In the genomic region with DNA sequence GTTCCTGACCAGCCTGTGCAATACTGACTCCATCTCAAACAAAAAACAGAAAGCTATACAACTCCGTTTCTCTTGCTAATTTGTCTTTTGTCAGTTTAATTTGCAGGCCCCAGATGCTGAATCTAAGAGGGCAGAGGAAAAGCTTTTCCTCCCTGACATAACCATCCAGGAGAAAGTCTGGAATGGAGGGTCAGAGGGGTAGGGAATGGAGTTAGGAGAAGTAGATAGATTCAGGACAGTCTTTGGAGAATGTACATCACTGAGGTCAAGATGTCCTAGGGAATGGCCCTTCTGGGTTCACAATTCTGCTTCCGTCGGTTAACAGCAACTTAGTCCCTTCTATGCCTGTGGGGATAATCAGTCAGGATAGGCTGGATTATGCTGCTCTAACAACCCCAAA, we compare ENCODE assay signal across 17 cellular contexts. TPM values are rescaled to one million over a fixed set of nuclear protein-coding genes. Genes with fewer than 3 reads are reported as not detected.
DNase-seq lines count a peak whose midpoint lies in the region; ATAC-seq, FAIRE-seq and TF ChIP-seq lines count a peak whose summit lies in the region.
"Had no signal": no experiment of that assay in that cellular context is flagged by ENCODE, and none has a peak within 500 bp of the region (broad histone marks: within the 10 kb centered on the region; RNA-seq: fewer than 3 reads in every experiment).

No MANE protein-coding gene starts in this region.

- no peak overlapping the region for H4K5ac ChIP-seq in H1 (ENCODE audit: insufficient read length, low read depth, low read length)

- peaks cover 15% of the 10 kb centered on the region for H3K4me1 Mint-ChIP-seq in activated CD8-positive, alpha-beta memory T cell treated with anti-CD3 and anti-CD28 coated beads, Interleukin-2, amount 10 ng/mL, durations not matched to agents 7 days and 5 days

- H2BK120ac ChIP-seq in H1 (replicated peaks; ENCODE audit: low read depth, low read length), result no peak overlapping the region

- H3K9me3 Mint-ChIP-seq in activated CD8-positive, alpha-beta memory T cell treated with anti-CD3 and anti-CD28 coated beads, Interleukin-2, amount 10 ng/mL, durations not matched to agents 7 days and 5 days (ENCODE audit: low read depth), result no peaks in the 10 kb centered on the region
- H3K9me3 Mint-ChIP-seq: CD8-positive, alpha-beta T cell had no signal

- POLR2A ChIA-PET in Panc1 (lab: Charles Lee), result no interaction called here
- POLR2A ChIA-PET in H1 (lab: Charles Lee; ENCODE audit: partially characterized antibody), result interaction anchor here (1.5 to 12.6 kb wide), 2 partner anchors 13 to 23 kb away, joined by 5 to 207 read pairs; a partner anchor contains a TSS

- TF ChIP-seq CTCF in Panc1 (IDR thresholded peaks at IDR 0.05) (no peak), H1 (IDR thresholded peaks at IDR 0.05; ENCODE audit: control extremely low read depth in 1 of 3, insufficient read depth in 1 of 3, low read depth in 1 of 3, low read length in 3 of 3) (no peak), osteoblast (IDR thresholded peaks at IDR 0.05; ENCODE audit: extremely low read depth, low read depth, low read length) (no peak)

- H3K27ac Mint-ChIP-seq in activated CD8-positive, alpha-beta memory T cell treated with anti-CD3 and anti-CD28 coated beads, Interleukin-2, amount 10 ng/mL, durations not matched to agents 7 days and 5 days, result no peak overlapping the region
- H3K27ac Mint-ChIP-seq: CD8-positive, alpha-beta T cell had no signal

- no peaks in the 10 kb centered on the region; the same call in 1 of the 2 replicates for H3K36me3 ChIP-seq in Panc1 (ENCODE audit: control insufficient read depth, insufficient read depth, low read length)
- peaks cover 0 to 5% (median 0%) of the 10 kb centered on the region in 4 experiments; a peak in 1 of 8 replicates for H3K36me3 ChIP-seq in H1 (ENCODE audit: control insufficient read depth in 2 of 4, insufficient read depth in 4 of 4, low read length in 3 of 4)
- no peaks in the 10 kb centered on the region for H3K36me3 ChIP-seq in osteoblast (ENCODE audit: insufficient read depth, low read length)

- H3K4me3 ChIP-seq in Panc1 (ENCODE audit: low read depth in 2 of 2, low read length in 2 of 2), result no peak overlapping the region
- H3K4me3 ChIP-seq in H1 (ENCODE audit: extremely low read depth in 1 of 4, insufficient read depth in 2 of 4, low read depth in 3 of 4, low read length in 4 of 4), result no peak overlapping the region
- no peak overlapping the region for H3K4me3 ChIP-seq in osteoblast (ENCODE audit: insufficient read depth, low read length)
- H3K4me3 ChIP-seq: A549 had no signal

- peaks cover 18% of the 10 kb centered on the region for H3K36me3 Mint-ChIP-seq in activated CD8-positive, alpha-beta memory T cell treated with anti-CD3 and anti-CD28 coated beads, Interleukin-2, amount 10 ng/mL, durations not matched to agents 7 days and 5 days

- H3K79me2 ChIP-seq in H1 (ENCODE audit: control insufficient read depth in 1 of 2, insufficient read depth in 2 of 2, low read length in 2 of 2) (no peaks in the 10 kb centered on the region; a peak in 1 of 4 replicates), osteoblast (ENCODE audit: insufficient read depth, low read length) (peaks cover 3% of the 10 kb centered on the region)

- no peak overlapping the region for H2AK5ac ChIP-seq in H1 (ENCODE audit: low read depth, low read length)

- no peak for TF ChIP-seq RAD21 in H1 (IDR thresholded peaks at IDR 0.05 in 1 of 2, conservative IDR thresholded peaks at IDR 0.05 in 1 of 2; ENCODE audit: low read depth in 2 of 2, low read length in 2 of 2)

- 58% methylated on average over 3 of the region's 3 CpGs; no CpG with 5 or more reads in 1 of the 2 experiments for WGBS in H1 (ENCODE audit: extremely low coverage in 1 of 2, insufficient coverage in 1 of 2, insufficient read length in 1 of 2, insufficient replicate concordance in 2 of 2, low coverage in 1 of 2, low lambda C conversion rate in 2 of 2, missing lambda C conversion rate in 1 of 2), 2 experiments

- no peak overlapping the region for H2BK12ac ChIP-seq in H1 (ENCODE audit: low read depth, low read length)

- intact Hi-C loops in Panc1 (cut with micrococcal nuclease; ENCODE audit: unreplicated experiment), result no loop called here

- in situ Hi-C loops in Panc1 (cut with HindIII; ENCODE audit: low pct_unique_long_range_greater_than_20kb, low sequenced_read_pairs), result no loop called here

- H3K4me3 Mint-ChIP-seq in activated CD8-positive, alpha-beta memory T cell treated with anti-CD3 and anti-CD28 coated beads, Interleukin-2, amount 10 ng/mL, durations not matched to agents 7 days and 5 days, result no peak overlapping the region
- H3K4me3 Mint-ChIP-seq: CD14-positive monocyte; CD8-positive, alpha-beta T cell had no signal

- no peak overlapping the region for H3K4ac ChIP-seq in H1 (replicated peaks; ENCODE audit: insufficient read length, low read depth, low read length)

- BruUV-seq in Panc1 (replicated peaks; lab: Mats Ljungman, UMichigan), result no TSS peak

- H3K27ac ChIP-seq in Panc1 (ENCODE audit: low read length), result peak overlapping the region; percentile 15; the same call in 1 of the 2 replicates
- no peak overlapping the region for H3K27ac ChIP-seq in H1 (ENCODE audit: low read depth, low read length)
- no peak overlapping the region for H3K27ac ChIP-seq in osteoblast (ENCODE audit: low read depth, low read length)

- FAIRE-seq in H1 (lab: Jason Lieb, UNC), result no peak
- FAIRE-seq: A549, D721Med, GM12892, HTR-8/SVneo had no signal

- H4K20me1 ChIP-seq in H1 (replicated peaks in 1 of 2; ENCODE audit: control insufficient read depth in 1 of 2, insufficient read depth in 2 of 2, low read length in 2 of 2), result no peaks in the 10 kb centered on the region
- H4K20me1 ChIP-seq in osteoblast (ENCODE audit: insufficient read depth, low read length), result no peaks in the 10 kb centered on the region

- 0 out of 2 replicates have a peak overlapping the region, but pooled peaks have one; percentile 31 for H2BK15ac ChIP-seq in H1 (ENCODE audit: low read length)

- no peak overlapping the region for H2AFZ ChIP-seq in H1 (ENCODE audit: low read length)
- no peak overlapping the region for H2AFZ ChIP-seq in osteoblast (ENCODE audit: low read length)

- H3K27me3 ChIP-seq in Panc1 (ENCODE audit: control insufficient read depth, insufficient read depth, low read length) (no peaks in the 10 kb centered on the region), H1 (replicated peaks in 1 of 4; ENCODE audit: control insufficient read depth in 3 of 4, extremely low read depth in 1 of 4, insufficient read depth in 3 of 4, low read length in 3 of 4) (peaks cover 0 to 5% (median 2%) of the 10 kb centered on the region in 4 experiments; a peak in 2 of 7 replicates), osteoblast (ENCODE audit: insufficient read depth, low read length) (no peaks in the 10 kb centered on the region)
- H3K27me3 ChIP-seq: BE2C had no signal

- no peak for ATAC-seq in Panc1
- ATAC-seq in activated CD8-positive, alpha-beta memory T cell treated with anti-CD3 and anti-CD28 coated beads, Interleukin-2, amount 10 ng/mL, durations not matched to agents 7 days and 5 days, result no peak
- ATAC-seq: A549; CD8-positive, alpha-beta T cell had no signal

- H2BK20ac ChIP-seq in H1 (ENCODE audit: low read length), result no peak overlapping the region

- CTCF ChIA-PET in Panc1 (lab: Charles Lee), result no interaction called here
- CTCF ChIA-PET in H1 (lab: Charles Lee; ENCODE audit: partially characterized antibody), result interaction anchor here (1.0 to 3.3 kb wide), 4 partner anchors 11 to 51 kb away, joined by 3 to 23 read pairs (median 7); no protein-coding TSS in a partner anchor
- CTCF ChIA-PET in activated CD8-positive, alpha-beta memory T cell treated with anti-CD3 and anti-CD28 coated beads, Interleukin-2, amount 10 ng/mL, durations not matched to agents 7 days and 5 days (lab: Charles Lee), result interaction anchor here (1.1 to 1.6 kb wide), 2 partner anchors 19 to 23 kb away, joined by 4 read pairs; no protein-coding TSS in a partner anchor

- H4K8ac ChIP-seq in H1 (ENCODE audit: extremely low read depth, insufficient read depth, low read length), result no peak overlapping the region

- H3K79me1 ChIP-seq in H1 (ENCODE audit: low read depth, low read length), result no peaks in the 10 kb centered on the region

- no peak for TF ChIP-seq POLR2A in H1 (IDR thresholded peaks at IDR 0.05; ENCODE audit: control extremely low read depth in 1 of 2, low read depth in 2 of 2, low read length in 2 of 2)

- no peak overlapping the region for H3K18ac ChIP-seq in H1 (ENCODE audit: extremely low read depth, low read length)

- no peak overlapping the region for H2BK5ac ChIP-seq in H1 (ENCODE audit: low read depth, low read length)

- peak overlapping the region in 1 of 2 experiments; percentile 42; a peak in 2 of 4 replicates for H3K4me2 ChIP-seq in H1 (ENCODE audit: insufficient read depth in 1 of 2, low read depth in 2 of 2, low read length in 2 of 2)
- no peak overlapping the region for H3K4me2 ChIP-seq in osteoblast (ENCODE audit: insufficient read depth, low read length)
- H3K4me2 ChIP-seq: A549 had no signal

- H4K91ac ChIP-seq in H1 (replicated peaks; ENCODE audit: insufficient read length, low read length), result no peak overlapping the region

- no peak overlapping the region for H3K56ac ChIP-seq in H1 (replicated peaks; ENCODE audit: insufficient read length, low read depth, low read length)

- no peak overlapping the region for H3K23ac ChIP-seq in H1 (ENCODE audit: insufficient read length)

- DNase-seq in Panc1 (ENCODE audit: low read depth, low spot score), result no peak
- DNase-seq in H1 (ENCODE audit: low read depth in 1 of 2, low spot score in 2 of 2), result no peak
- peak; percentile 34 for DNase-seq in osteoblast (ENCODE audit: insufficient read length, low spot score, missing footprints)
- no peak for DNase-seq in NCI-H1436 (lab: John Stamatoyannopoulos, UW)
- no peak for DNase-seq in activated CD8-positive, alpha-beta memory T cell treated with anti-CD3 and anti-CD28 coated beads, Interleukin-2, amount 10 ng/mL, durations not matched to agents 7 days and 5 days
- DNase-seq: BE2C; CD8-positive, alpha-beta T cell; COR-L47; DND-41; GDM1; HCEC 1CT had no signal

- H3K23me2 ChIP-seq in H1 (ENCODE audit: low read depth, low read length), result peaks cover 13% of the 10 kb centered on the region; the same call in 1 of the 2 replicates

- H3K14ac ChIP-seq in H1 (ENCODE audit: insufficient read length), result no peak overlapping the region

- H3K9me3 ChIP-seq in Panc1 (ENCODE audit: control insufficient read depth, insufficient read depth, low read depth, low read length) (no peaks in the 10 kb centered on the region), H1 (ENCODE audit: insufficient read depth in 2 of 2, low read depth in 1 of 2, low read length in 1 of 2) (no peaks in the 10 kb centered on the region), osteoblast (ENCODE audit: low read depth, low read length) (no peaks in the 10 kb centered on the region)
- H3K9me3 ChIP-seq: A549, BE2C had no signal

- H3K27me3 Mint-ChIP-seq in activated CD8-positive, alpha-beta memory T cell treated with anti-CD3 and anti-CD28 coated beads, Interleukin-2, amount 10 ng/mL, durations not matched to agents 7 days and 5 days, result no peaks in the 10 kb centered on the region

- H3K4me1 ChIP-seq in Panc1 (ENCODE audit: control insufficient read depth, insufficient read depth, low read length) (peaks cover 17% of the 10 kb centered on the region), H1 (replicated peaks in 1 of 4; ENCODE audit: control insufficient read depth in 3 of 4, insufficient read depth in 4 of 4, low read length in 3 of 4) (peaks cover 0 to 18% (median 14%) of the 10 kb centered on the region in 4 experiments; a peak in 6 of 7 replicates), osteoblast (ENCODE audit: insufficient read depth, low read length) (peaks cover 15% of the 10 kb centered on the region)

- no peak overlapping the region for H3K9ac ChIP-seq in H1 (replicated peaks in 1 of 4; ENCODE audit: extremely low read depth in 1 of 4, low read depth in 3 of 4, low read length in 3 of 4)

- no peak for TF ChIP-seq EP300 in H1 (IDR thresholded peaks at IDR 0.05; ENCODE audit: borderline replicate concordance in 1 of 2, low read depth in 2 of 2, low read length in 2 of 2)

RNA-seq across cellular contexts. Expression of a gene that starts 6.6 kb away (rescaled TPM):
- total RNA-seq in Panc1 (2021; ENCODE audit: unreplicated experiment) (985 TPM), osteoblast (826 and 992 TPM in 2 replicates)
- 958 TPM for polyA plus RNA-seq in Panc1 (2012; ENCODE audit: insufficient read length)
- total RNA-seq in H1 (2021; fragmentation: NEBNext Ultra II Directional; extraction: Animal tissue kit (Norgen Biotek cat#: 25700)), result 98.6 and 110 TPM in 2 replicates
- 70.6 and 78.6 TPM in 2 replicates for polyA plus RNA-seq in H1 (2011; rRNA removed)
- 63.7 TPM for polyA plus RNA-seq in H1 (2011; cell fraction: cytosol; rRNA removed)
- 97.6 TPM for polyA plus RNA-seq in H1 (2011; cell fraction: nucleus; rRNA removed)
- 73.2 to 115 TPM (median 98.8 TPM) in 4 replicates for polyA plus RNA-seq in H1 (2012, experiment 1 of 2)
- 98.7 TPM for polyA plus RNA-seq in H1 (2012, experiment 2 of 2)
- polyA plus RNA-seq in H1 (2013, experiment 1 of 2), result 54.2 TPM
- polyA plus RNA-seq in H1 (2013, experiment 2 of 2), result 53.0 TPM
- 39.1 and 39.8 TPM in 2 replicates for polyA minus RNA-seq in H1 (2011; rRNA and poly(A)+ RNA removed)
- polyA minus RNA-seq in H1 (2011; cell fraction: cytosol; rRNA and poly(A)+ RNA removed), result 125 TPM
- 167 TPM for polyA minus RNA-seq in H1 (2011; cell fraction: nucleus; rRNA and poly(A)+ RNA removed)
- 100 to 1,000 TPM; 130 to 198 TPM for total RNA-seq in activated CD8-positive, alpha-beta memory T cell treated with anti-CD3 and anti-CD28 coated beads, Interleukin-2, amount 10 ng/mL, durations not matched to agents 7 days and 5 days

RNA-seq across cellular contexts. Expression of a gene that starts 7.4 kb away (rescaled TPM):
- total RNA-seq in Panc1 (2021; ENCODE audit: unreplicated experiment), result 406 TPM
- 616 TPM for polyA plus RNA-seq in Panc1 (2012; ENCODE audit: insufficient read length)
- 112 and 116 TPM in 2 replicates for total RNA-seq in H1 (2021; fragmentation: NEBNext Ultra II Directional; extraction: Animal tissue kit (Norgen Biotek cat#: 25700))
- 128 and 182 TPM in 2 replicates for polyA plus RNA-seq in H1 (2011; rRNA removed)
- 107 TPM for polyA plus RNA-seq in H1 (2011; cell fraction: cytosol; rRNA removed)
- polyA plus RNA-seq in H1 (2011; cell fraction: nucleus; rRNA removed), result 485 TPM
- 120 to 133 TPM (median 129 TPM) in 4 replicates for polyA plus RNA-seq in H1 (2012, experiment 1 of 2)
- 128 TPM for polyA plus RNA-seq in H1 (2012, experiment 2 of 2)
- polyA plus RNA-seq in H1 (2013, experiment 1 of 2), result 81.5 TPM
- polyA plus RNA-seq in H1 (2013, experiment 2 of 2), result 77.1 TPM
- 93.9 and 120 TPM in 2 replicates for polyA minus RNA-seq in H1 (2011; rRNA and poly(A)+ RNA removed)
- polyA minus RNA-seq in H1 (2011; cell fraction: cytosol; rRNA and poly(A)+ RNA removed), result 99.0 TPM
- 145 TPM for polyA minus RNA-seq in H1 (2011; cell fraction: nucleus; rRNA and poly(A)+ RNA removed)
- total RNA-seq in osteoblast, result 90.5 and 95.9 TPM in 2 replicates
- 100 to 1,000 TPM; 100 to 116 TPM for total RNA-seq in activated CD8-positive, alpha-beta memory T cell treated with anti-CD3 and anti-CD28 coated beads, Interleukin-2, amount 10 ng/mL, durations not matched to agents 7 days and 5 days

RNA-seq across cellular contexts. Expression of a gene that starts 20.3 kb away (rescaled TPM):
- 0.69 TPM for total RNA-seq in Panc1 (2021; ENCODE audit: unreplicated experiment)
- 1.2 TPM for polyA plus RNA-seq in Panc1 (2012; ENCODE audit: insufficient read length)
- 1.1 and 2.2 TPM in 2 replicates for total RNA-seq in H1 (2021; fragmentation: NEBNext Ultra II Directional; extraction: Animal tissue kit (Norgen Biotek cat#: 25700))
- 3.7 and 3.8 TPM in 2 replicates for polyA plus RNA-seq in H1 (2011; rRNA removed)
- polyA plus RNA-seq in H1 (2011; cell fraction: cytosol; rRNA removed), result 0.93 TPM
- 5.8 TPM for polyA plus RNA-seq in H1 (2011; cell fraction: nucleus; rRNA removed)
- polyA plus RNA-seq in H1 (2012, experiment 1 of 2), result 0.95 to 2.8 TPM (median 1.9 TPM) in 4 replicates
- polyA plus RNA-seq in H1 (2012, experiment 2 of 2), result 0.91 TPM
- polyA plus RNA-seq in H1 (2013, experiment 1 of 2), result 2.6 TPM
- polyA plus RNA-seq in H1 (2013, experiment 2 of 2), result 2.4 TPM
- polyA minus RNA-seq in H1 (2011; rRNA and poly(A)+ RNA removed), result not detected in 2 replicates
- polyA minus RNA-seq in H1 (2011; cell fraction: cytosol; rRNA and poly(A)+ RNA removed), result not detected
- 2.3 TPM for polyA minus RNA-seq in H1 (2011; cell fraction: nucleus; rRNA and poly(A)+ RNA removed)
- 1.4 and 1.5 TPM in 2 replicates for total RNA-seq in osteoblast
- total RNA-seq in activated CD8-positive, alpha-beta memory T cell treated with anti-CD3 and anti-CD28 coated beads, Interleukin-2, amount 10 ng/mL, durations not matched to agents 7 days and 5 days, result 1 to 10 TPM in 1 of 2 experiments, under 1 TPM in 1; 0.91 to 1.5 TPM
- total RNA-seq: H4 had no signal
- polyA plus RNA-seq: A549 had no signal

RNA-seq across cellular contexts. Expression of a gene that starts 44.5 kb away (rescaled TPM):
- total RNA-seq in Panc1 (2021; ENCODE audit: unreplicated experiment) (33.0 TPM), osteoblast (10.1 and 12.7 TPM in 2 replicates)
- 21.9 TPM for polyA plus RNA-seq in Panc1 (2012; ENCODE audit: insufficient read length)
- 22.2 and 29.6 TPM in 2 replicates for total RNA-seq in H1 (2021; fragmentation: NEBNext Ultra II Directional; extraction: Animal tissue kit (Norgen Biotek cat#: 25700))
- 29.6 and 42.5 TPM in 2 replicates for polyA plus RNA-seq in H1 (2011; rRNA removed)
- 41.4 TPM for polyA plus RNA-seq in H1 (2011; cell fraction: cytosol; rRNA removed)
- polyA plus RNA-seq in H1 (2011; cell fraction: nucleus; rRNA removed), result 213 TPM
- polyA plus RNA-seq in H1 (2012, experiment 1 of 2), result 28.3 to 30.2 TPM (median 29.2 TPM) in 4 replicates
- 10.6 TPM for polyA plus RNA-seq in H1 (2012, experiment 2 of 2)
- 27.2 TPM for polyA plus RNA-seq in H1 (2013, experiment 1 of 2)
- 24.3 TPM for polyA plus RNA-seq in H1 (2013, experiment 2 of 2)
- 21.4 and 22.4 TPM in 2 replicates for polyA minus RNA-seq in H1 (2011; rRNA and poly(A)+ RNA removed)
- 10.3 TPM for polyA minus RNA-seq in H1 (2011; cell fraction: cytosol; rRNA and poly(A)+ RNA removed)
- 30.9 TPM for polyA minus RNA-seq in H1 (2011; cell fraction: nucleus; rRNA and poly(A)+ RNA removed)
- 10 to 100 TPM; 20.2 to 21.4 TPM for total RNA-seq in activated CD8-positive, alpha-beta memory T cell treated with anti-CD3 and anti-CD28 coated beads, Interleukin-2, amount 10 ng/mL, durations not matched to agents 7 days and 5 days
